12 cellular contexts compared by ENCODE assay signal in genomic region chr3:11548721-11549131, GRCh38.
DNase-seq lines count a peak whose midpoint lies in the region; ATAC-seq and TF ChIP-seq lines count a peak whose summit lies in the region.
"Had no signal": no experiment of that assay in that cellular context is flagged by ENCODE, and none has a peak within 500 bp of the region (broad histone marks: within the 10 kb centered on the region; RNA-seq: fewer than 3 reads in every experiment).

No MANE protein-coding gene starts in this region.

- intact Hi-C loops in IMR-90 (cut with micrococcal nuclease) = loop anchor here (5.0 kb wide), 1 partner anchor 166 kb away; no protein-coding TSS in a partner anchor

- H3K79me1 ChIP-seq in IMR-90 (ENCODE audit: low read depth in 1 of 2, low read length in 2 of 2) = peaks cover 6 to 60% of the 10 kb centered on the region in 2 experiments; a peak in 2 of 4 replicates
- peaks cover 36% of the 10 kb centered on the region for H3K79me1 ChIP-seq in mesenchymal stem cell (replicated peaks; ENCODE audit: low read length, poor library complexity, severe bottlenecking)

- no peaks in the 10 kb centered on the region for H3K9me3 ChIP-seq in IMR-90 (ENCODE audit: control insufficient read depth, insufficient read depth, low read length)
- H3K9me3 ChIP-seq in mesenchymal stem cell (ENCODE audit: control insufficient read depth, low read length) = no peaks in the 10 kb centered on the region
- H3K9me3 ChIP-seq: Peyer's patch, tibial nerve had no signal

- H3K18ac ChIP-seq in IMR-90 (ENCODE audit: low read depth, low read length) = no peak overlapping the region
- no peak overlapping the region for H3K18ac ChIP-seq in mesenchymal stem cell (ENCODE audit: low read depth in 1 of 2, low read length in 2 of 2)

- H2BK5ac ChIP-seq in IMR-90 (ENCODE audit: low read depth, low read length, poor library complexity, severe bottlenecking) = peak overlapping the region; percentile 46
- no peak overlapping the region for H2BK5ac ChIP-seq in mesenchymal stem cell (ENCODE audit: low read depth, low read length, poor library complexity, severe bottlenecking)

- H3K9me1 ChIP-seq in IMR-90 (ENCODE audit: insufficient read depth, low read length) = peaks cover 15% of the 10 kb centered on the region

- peak; percentile 77 for DNase-seq in AG08395 (ENCODE audit: low spot score)
- DNase-seq in IMR-90 = peak; percentile 73
- peak; percentile 84 for DNase-seq in amniotic epithelial cell (ENCODE audit: low read depth)
- DNase-seq in mesenchymal stem cell = peak; percentile 78
- no peak for DNase-seq in RKO (ENCODE audit: low spot score)
- DNase-seq in HuH-7.5 (ENCODE audit: low spot score) = no peak
- DNase-seq: DMS79 treated with DMSO at 0.1 percent for 48 hours, glutamatergic neuron had no signal

- no peak overlapping the region for H4K5ac ChIP-seq in IMR-90 (ENCODE audit: low read depth, low read length)

- H3K23ac ChIP-seq in IMR-90 (ENCODE audit: low read depth, low read length) = no peak overlapping the region
- no peak overlapping the region for H3K23ac ChIP-seq in mesenchymal stem cell (ENCODE audit: low read length in 2 of 2)

- no peak; the same call in 1 of the 2 replicates for TF ChIP-seq RAD21 in IMR-90 (IDR thresholded peaks at IDR 0.05; ENCODE audit: low read length)

- no peaks in the 10 kb centered on the region for H3K27me3 ChIP-seq in IMR-90 (ENCODE audit: control insufficient read depth, insufficient read depth, low read length)
- H3K27me3 ChIP-seq in mesenchymal stem cell (ENCODE audit: control insufficient read depth in 1 of 2, insufficient read depth in 1 of 2, low read length in 2 of 2) = no peaks in the 10 kb centered on the region
- H3K27me3 ChIP-seq: Peyer's patch, tibial nerve had no signal

- H3K27ac ChIP-seq in IMR-90 (ENCODE audit: insufficient read depth, low read length) = no peak overlapping the region
- peak overlapping the region; percentile 50 for H3K27ac ChIP-seq in mesenchymal stem cell (ENCODE audit: low read length, poor library complexity, severe bottlenecking)

- WGBS in IMR-90 (ENCODE audit: extremely low coverage in 2 of 2, insufficient read length in 1 of 2), 2 experiments = 0% methylated on average over 3 of the region's 7 CpGs; no CpG with 5 or more reads in 1 of the 2 experiments
- WGBS in mesenchymal stem cell = 54% methylated on average over 6 of the region's 7 CpGs

- peak overlapping the region; percentile 7; the same call in 1 of the 2 replicates for H2BK120ac ChIP-seq in IMR-90 (ENCODE audit: low read depth, low read length)
- H2BK120ac ChIP-seq in mesenchymal stem cell (ENCODE audit: low read depth, low read length) = no peak overlapping the region

- CTCF ChIA-PET in IMR-90 (lab: Yijun Ruan, JAX) = no interaction called here

- peaks cover 2% of the 10 kb centered on the region; the same call in 1 of the 2 replicates for H3K36me3 ChIP-seq in IMR-90 (ENCODE audit: control insufficient read depth, insufficient read depth, low read length)
- H3K36me3 ChIP-seq in mesenchymal stem cell (ENCODE audit: control insufficient read depth in 1 of 2, insufficient read depth in 2 of 2, low read depth in 1 of 2, low read length in 2 of 2) = peaks cover 5 to 15% of the 10 kb centered on the region in 2 experiments
- H3K36me3 ChIP-seq: Peyer's patch had no signal

- H2AK5ac ChIP-seq in IMR-90 (ENCODE audit: low read depth, low read length) (no peak overlapping the region), mesenchymal stem cell (ENCODE audit: low read length, severe bottlenecking) (no peak overlapping the region)

- dilution Hi-C loops in IMR-90 (cut with HindIII; ENCODE audit: low sequenced_read_pairs, unreplicated experiment) = no loop called here

- POLR2A ChIA-PET in IMR-90 (lab: Charles Lee; ENCODE audit: unreplicated experiment) = no interaction called here

- peaks cover 7% of the 10 kb centered on the region for H4K20me1 ChIP-seq in IMR-90 (ENCODE audit: insufficient read depth, low read length)

- TF ChIP-seq CTCF in IMR-90 (conservative IDR thresholded peaks at IDR 0.05; ENCODE audit: low read depth, low read length) = no peak

- in situ Hi-C loops in IMR-90 (cut with MboI; ENCODE audit: low sequenced_read_pairs) = no loop called here

- H3K4me2 ChIP-seq in IMR-90 (ENCODE audit: low read depth, low read length) = no peak overlapping the region; the same call in 1 of the 2 replicates
- peak overlapping the region; percentile 38 for H3K4me2 ChIP-seq in mesenchymal stem cell (ENCODE audit: low read length, poor library complexity, severe bottlenecking)

- H3K14ac ChIP-seq in IMR-90 (replicated peaks; ENCODE audit: low read depth, low read length) (no peak overlapping the region), mesenchymal stem cell (ENCODE audit: low read length in 2 of 2) (no peak overlapping the region)

- H2BK15ac ChIP-seq in IMR-90 (ENCODE audit: low read depth, low read length) (no peak overlapping the region), mesenchymal stem cell (ENCODE audit: low read depth, poor library complexity, severe bottlenecking) (no peak overlapping the region)

- H3K9ac ChIP-seq in IMR-90 (ENCODE audit: low read depth, low read length) (no peak overlapping the region), mesenchymal stem cell (ENCODE audit: low read length) (peak overlapping the region; percentile 35)

- H2AFZ ChIP-seq in IMR-90 (replicated peaks; ENCODE audit: low read length, poor library complexity) (peak overlapping the region; percentile 71), mesenchymal stem cell (ENCODE audit: low read depth, low read length) (no peak overlapping the region)

- H4K8ac ChIP-seq in IMR-90 (ENCODE audit: low read depth in 2 of 2, low read length in 2 of 2) = no peak overlapping the region
- H4K8ac ChIP-seq in mesenchymal stem cell (ENCODE audit: low read length) = no peak overlapping the region

- H3K4me1 ChIP-seq in IMR-90 (ENCODE audit: control insufficient read depth, insufficient read depth, low read length) (peaks cover 15% of the 10 kb centered on the region), mesenchymal stem cell (ENCODE audit: control insufficient read depth, insufficient read depth, low read depth, low read length) (peaks cover 28% of the 10 kb centered on the region)
- H3K4me1 ChIP-seq: Peyer's patch had no signal

- H2BK12ac ChIP-seq in mesenchymal stem cell (ENCODE audit: low read length in 2 of 2) = no peak overlapping the region

- no peak overlapping the region for H3K4me3 ChIP-seq in IMR-90 (ENCODE audit: insufficient read depth, low read depth, low read length)
- no peak overlapping the region for H3K4me3 ChIP-seq in mesenchymal stem cell (ENCODE audit: insufficient read depth in 1 of 2, low read depth in 1 of 2, low read length in 2 of 2)
- H3K4me3 ChIP-seq: Peyer's patch, tibial nerve had no signal

- TF ChIP-seq POLR2A in IMR-90 (IDR thresholded peaks at IDR 0.05; ENCODE audit: low read depth, low read length) = no peak

- ATAC-seq in IMR-90 (ENCODE audit: low read depth) (peak; percentile 57), HG03159 (IDR thresholded peaks at IDR 0.05; ENCODE audit: unreplicated experiment) (no peak), GM18867 (IDR thresholded peaks at IDR 0.05; ENCODE audit: unreplicated experiment) (no peak)

- H4K91ac ChIP-seq in IMR-90 (ENCODE audit: insufficient read depth, low read depth, low read length) (no peak overlapping the region), mesenchymal stem cell (ENCODE audit: low read length) (no peak overlapping the region)

- no peak overlapping the region for H2AK9ac ChIP-seq in IMR-90 (replicated peaks; ENCODE audit: low read depth, low read length, poor library complexity)

- H3K4ac ChIP-seq in IMR-90 (ENCODE audit: low read depth, low read length) = peak overlapping the region; percentile 7; the same call in 1 of the 2 replicates
- no peak overlapping the region for H3K4ac ChIP-seq in mesenchymal stem cell (ENCODE audit: low read depth in 1 of 2, low read length in 2 of 2)

- no peak overlapping the region; the same call in 1 of the 2 replicates for H2BK20ac ChIP-seq in IMR-90 (ENCODE audit: low read depth, low read length)

- BruUV-seq in IMR-90 (replicated peaks; lab: Mats Ljungman, UMichigan) = no TSS peak

- no peak overlapping the region for H3K56ac ChIP-seq in IMR-90 (ENCODE audit: extremely low read depth, insufficient read depth, low read length)

TF ChIP-seq in IMR-90, 13 proteins besides CTCF, POLR2A, EP300 and RAD21:
- TF ChIP-seq SMC3 (IDR thresholded peaks at IDR 0.05; ENCODE audit: low read depth, low read length) (0 out of 2 replicates have a peak, but pooled peaks have one; percentile 6), RFX5 (IDR thresholded peaks at IDR 0.05; ENCODE audit: low read depth, low read length) (no peak)

Comparison
In these comparisons a context has a peak if more than half of its experiments do, and no peak if none do; other contexts are left out.
1. DNase-seq: peak in AG08395 (single experiment), IMR-90 (single experiment), amniotic epithelial cell (single experiment) and mesenchymal stem cell (single experiment); none in RKO (single experiment) and HuH-7.5 (single experiment).